In genomic region chr13:113777311-113778260, GRCh38 we compare ENCODE assay signal across 11 cellular contexts. TPM values are rescaled to one million over a fixed set of nuclear protein-coding genes. Genes with fewer than 3 reads are reported as not detected.
DNase-seq lines count a peak whose midpoint lies in the region; ATAC-seq lines count a peak whose summit lies in the region.
"Had no signal": no experiment of that assay in that cellular context is flagged by ENCODE, and none has a peak within 500 bp of the region (broad histone marks: within the 10 kb centered on the region; RNA-seq: fewer than 3 reads in every experiment).

No MANE protein-coding gene starts in this region.

- CTCF ChIA-PET in activated CD4-positive, alpha-beta memory T cell treated with anti-CD3 and anti-CD28 coated beads, Interleukin-2, amount 10 ng/mL, durations not matched to agents 7 days and 5 days (lab: Charles Lee): no interaction called here

- POLR2A ChIA-PET in activated CD4-positive, alpha-beta memory T cell treated with anti-CD3 and anti-CD28 coated beads, Interleukin-2, amount 10 ng/mL, durations not matched to agents 7 days and 5 days (lab: Charles Lee): no interaction called here

- peaks cover 2% of the 10 kb centered on the region for H3K4me1 Mint-ChIP-seq in activated CD4-positive, alpha-beta memory T cell treated with anti-CD3 and anti-CD28 coated beads, Interleukin-2, amount 10 ng/mL, durations not matched to agents 7 days and 5 days
- H3K4me1 Mint-ChIP-seq: memory B cell had no signal

- H3K4me3 Mint-ChIP-seq in activated CD4-positive, alpha-beta memory T cell treated with anti-CD3 and anti-CD28 coated beads, Interleukin-2, amount 10 ng/mL, durations not matched to agents 7 days and 5 days: no peak overlapping the region
- H3K4me3 Mint-ChIP-seq: activated naive CD8-positive, alpha-beta T cell; memory B cell; stimulated activated naive CD8-positive, alpha-beta T cell treated with anti-CD3 and anti-CD28 coated beads, Interleukin-15, Interleukin-2, amounts not matched to agents 100 ng/mL and 50 ng/mL, for 24 hours had no signal

- H3K9me3 Mint-ChIP-seq in activated CD4-positive, alpha-beta memory T cell treated with anti-CD3 and anti-CD28 coated beads, Interleukin-2, amount 10 ng/mL, durations not matched to agents 7 days and 5 days: peaks cover 2% of the 10 kb centered on the region
- H3K9me3 Mint-ChIP-seq: memory B cell had no signal

- ATAC-seq in GM21576 (IDR thresholded peaks at IDR 0.05; ENCODE audit: unreplicated experiment) (no peak), GM19351 (IDR thresholded peaks at IDR 0.05; ENCODE audit: unreplicated experiment) (no peak)

- DNase-seq in ELF-1 (ENCODE audit: low read depth, low spot score) (peak; percentile 71), LHCN-M2 (ENCODE audit: low read depth) (peak; percentile 24), dermis blood vessel endothelial cell (peak; percentile 38), lung microvascular endothelial cell (ENCODE audit: low read depth in 2 of 2) (peak; percentile 43 to 64)
- DNase-seq in activated CD4-positive, alpha-beta memory T cell treated with anti-CD3 and anti-CD28 coated beads, Interleukin-2, amount 10 ng/mL, durations not matched to agents 7 days and 5 days: no peak
- DNase-seq: NCI-H446 treated with DMSO at 0.1 percent for 48 hours had no signal

- H3K36me3 Mint-ChIP-seq in activated CD4-positive, alpha-beta memory T cell treated with anti-CD3 and anti-CD28 coated beads, Interleukin-2, amount 10 ng/mL, durations not matched to agents 7 days and 5 days (ENCODE audit: low read depth): no peaks in the 10 kb centered on the region
- H3K36me3 Mint-ChIP-seq: memory B cell had no signal

- peaks cover 14% of the 10 kb centered on the region for H3K27me3 Mint-ChIP-seq in activated CD4-positive, alpha-beta memory T cell treated with anti-CD3 and anti-CD28 coated beads, Interleukin-2, amount 10 ng/mL, durations not matched to agents 7 days and 5 days

- H3K27ac Mint-ChIP-seq in activated CD4-positive, alpha-beta memory T cell treated with anti-CD3 and anti-CD28 coated beads, Interleukin-2, amount 10 ng/mL, durations not matched to agents 7 days and 5 days: no peak overlapping the region
- H3K27ac Mint-ChIP-seq: activated naive CD8-positive, alpha-beta T cell; memory B cell; stimulated activated naive CD8-positive, alpha-beta T cell treated with anti-CD3 and anti-CD28 coated beads, Interleukin-15, Interleukin-2, amounts not matched to agents 100 ng/mL and 50 ng/mL, for 24 hours had no signal

RNA-seq across cellular contexts. Expression of gene TMEM255B, which starts 18.6 kb away (rescaled TPM):
- total RNA-seq in LHCN-M2 (2014; rRNA removed): 7.4 and 9.1 TPM in 2 replicates
- polyA plus RNA-seq in LHCN-M2 (2012): 17.1 TPM
- 45.1 and 72.3 TPM in 2 replicates for total RNA-seq in dermis blood vessel endothelial cell
- 42.7 and 55.8 TPM in 2 replicates for total RNA-seq in lung microvascular endothelial cell
- under 1 TPM; 0.63 to 0.91 TPM for total RNA-seq in activated CD4-positive, alpha-beta memory T cell treated with anti-CD3 and anti-CD28 coated beads, Interleukin-2, amount 10 ng/mL, durations not matched to agents 7 days and 5 days
